In the genomic region with DNA sequence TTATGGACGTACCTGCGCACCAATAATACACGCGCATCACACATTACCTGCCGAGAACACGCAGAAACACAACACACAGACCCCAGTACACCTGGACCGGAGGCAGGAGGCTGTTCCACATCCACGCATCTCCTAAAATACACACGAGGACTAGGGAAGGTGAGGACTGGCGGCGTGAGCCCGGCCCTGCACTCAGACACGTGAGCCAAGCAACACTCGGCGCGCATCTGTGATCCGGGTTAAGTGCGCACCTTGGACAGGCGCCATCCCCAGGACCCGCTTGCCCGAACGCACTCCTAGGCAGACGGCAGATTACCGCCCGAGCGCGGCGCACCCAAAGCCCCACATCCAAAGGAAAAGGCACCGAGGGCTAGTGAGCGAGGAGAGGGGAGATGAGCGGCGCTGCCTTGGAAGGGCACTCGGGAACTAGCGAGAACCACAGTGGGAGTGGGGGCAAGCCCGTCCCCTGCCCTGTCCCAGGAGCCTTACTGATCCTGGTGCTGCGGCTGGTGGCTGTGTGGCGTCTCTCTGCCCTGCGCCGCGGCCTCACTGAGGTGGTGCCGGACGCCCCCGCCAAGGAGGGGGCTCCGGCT, we compare ENCODE assay signal across 8 cellular contexts. TPM values are rescaled to one million over a fixed set of nuclear protein-coding genes. Genes with fewer than 3 reads are reported as not detected.
DNase-seq lines count a peak whose midpoint lies in the region; ATAC-seq and TF ChIP-seq lines count a peak whose summit lies in the region.

No MANE protein-coding gene starts in this region.

- H3K27me3 ChIP-seq in KMS-11 (ENCODE audit: insufficient read depth, low read depth) (peaks cover 19% of the 10 kb centered on the region; the same call in 1 of the 2 replicates), HAP-1 (ENCODE audit: low read depth) (no peaks in the 10 kb centered on the region; the same call in 1 of the 2 replicates)

- DNase-seq in CD14-positive monocyte (ENCODE audit: low spot score) (no peak), fibroblast of villous mesenchyme (ENCODE audit: low read depth) (peak; percentile 11), neural crest cell (ENCODE audit: low read depth, low spot score) (peak; percentile 20), HAP-1 (ENCODE audit: low spot score in 2 of 2) (no peak), HuH-7.5 (ENCODE audit: low spot score) (no peak)
- no peak for DNase-seq in activated CD8-positive, alpha-beta memory T cell treated with anti-CD3 and anti-CD28 coated beads, Interleukin-2, amount 10 ng/mL, durations not matched to agents 7 days and 5 days

- H3K4me1 ChIP-seq in KMS-11 (ENCODE audit: low read depth, poor library complexity, severe bottlenecking) (no peaks in the 10 kb centered on the region), HAP-1 (no peaks in the 10 kb centered on the region)

- H3K4me3 Mint-ChIP-seq in CD14-positive monocyte (peak overlapping the region; percentile 81 to 94), neural crest cell (peak overlapping the region; percentile 78)
- H3K4me3 Mint-ChIP-seq in activated CD8-positive, alpha-beta memory T cell treated with anti-CD3 and anti-CD28 coated beads, Interleukin-2, amount 10 ng/mL, durations not matched to agents 7 days and 5 days = peak overlapping the region; percentile 68

- H3K36me3 ChIP-seq in KMS-11 (ENCODE audit: insufficient read depth) (no peaks in the 10 kb centered on the region), HAP-1 (replicated peaks) (no peaks in the 10 kb centered on the region)

- H3K9me3 Mint-ChIP-seq in CD14-positive monocyte (peaks cover 5 to 22% (median 12%) of the 10 kb centered on the region in 7 donors), neural crest cell (peaks cover 5% of the 10 kb centered on the region)
- H3K9me3 Mint-ChIP-seq in activated CD8-positive, alpha-beta memory T cell treated with anti-CD3 and anti-CD28 coated beads, Interleukin-2, amount 10 ng/mL, durations not matched to agents 7 days and 5 days (ENCODE audit: low read depth) = no peaks in the 10 kb centered on the region

- no peaks in the 10 kb centered on the region for H3K79me2 ChIP-seq in KMS-11 (ENCODE audit: insufficient read depth, low read depth)

- peak overlapping the region in 1 of 7 donors; percentile 50 for H3K27ac Mint-ChIP-seq in CD14-positive monocyte
- H3K27ac Mint-ChIP-seq in activated CD8-positive, alpha-beta memory T cell treated with anti-CD3 and anti-CD28 coated beads, Interleukin-2, amount 10 ng/mL, durations not matched to agents 7 days and 5 days = no peak overlapping the region
- no peak overlapping the region for H3K27ac Mint-ChIP-seq in neural crest cell (ENCODE audit: unreplicated experiment)

- peak overlapping the region; percentile 78 for H2AFZ ChIP-seq in KMS-11 (ENCODE audit: low read depth)

- CTCF ChIA-PET in activated CD8-positive, alpha-beta memory T cell treated with anti-CD3 and anti-CD28 coated beads, Interleukin-2, amount 10 ng/mL, durations not matched to agents 7 days and 5 days (lab: Charles Lee) = interaction anchor here (1.6 kb wide), 1 partner anchor 149 kb away, joined by 4 read pairs; no protein-coding TSS in a partner anchor

- H3K9ac ChIP-seq in KMS-11 = no peak overlapping the region; the same call in 1 of the 2 replicates

- H3K36me3 Mint-ChIP-seq in CD14-positive monocyte = peaks cover 6 to 8% of the 10 kb centered on the region in 2 donors
- peaks cover 3% of the 10 kb centered on the region for H3K36me3 Mint-ChIP-seq in activated CD8-positive, alpha-beta memory T cell treated with anti-CD3 and anti-CD28 coated beads, Interleukin-2, amount 10 ng/mL, durations not matched to agents 7 days and 5 days
- H3K36me3 Mint-ChIP-seq in neural crest cell (ENCODE audit: low read depth) = peaks cover 8% of the 10 kb centered on the region

- TF ChIP-seq CTCF in CD14-positive monocyte (IDR thresholded peaks at IDR 0.05) (no peak), KMS-11 (conservative IDR thresholded peaks at IDR 0.05; ENCODE audit: low read depth, low read length) (no peak), fibroblast of villous mesenchyme (IDR thresholded peaks at IDR 0.05; ENCODE audit: insufficient read depth, low read depth, low read length) (no peak), neural crest cell (conservative IDR thresholded peaks at IDR 0.05) (no peak)

- no peak overlapping the region for H3K27ac ChIP-seq in KMS-11

- intact Hi-C loops in CD14-positive monocyte (cut with micrococcal nuclease) = no loop called here

- H3K4me1 Mint-ChIP-seq in CD14-positive monocyte (peaks cover 26% of the 10 kb centered on the region), neural crest cell (peaks cover 13% of the 10 kb centered on the region)
- peaks cover 17% of the 10 kb centered on the region for H3K4me1 Mint-ChIP-seq in activated CD8-positive, alpha-beta memory T cell treated with anti-CD3 and anti-CD28 coated beads, Interleukin-2, amount 10 ng/mL, durations not matched to agents 7 days and 5 days

- H3K9me3 ChIP-seq in HAP-1 = no peaks in the 10 kb centered on the region

- peak; percentile 24 for ATAC-seq in GM19328 (IDR thresholded peaks at IDR 0.05; ENCODE audit: unreplicated experiment)
- ATAC-seq in activated CD8-positive, alpha-beta memory T cell treated with anti-CD3 and anti-CD28 coated beads, Interleukin-2, amount 10 ng/mL, durations not matched to agents 7 days and 5 days = peak; percentile 28

- in situ Hi-C loops in HAP-1 (cut with MboI; ENCODE audit: low sequenced_read_pairs) = no loop called here

- peak overlapping the region; percentile 66 for H3K4me2 ChIP-seq in KMS-11

- H3K27me3 Mint-ChIP-seq in CD14-positive monocyte (ENCODE audit: low read depth in 3 of 3) (peaks cover 49 to 60% (median 58%) of the 10 kb centered on the region in 3 donors), neural crest cell (ENCODE audit: low read depth) (peaks cover 72% of the 10 kb centered on the region)
- peaks cover 48% of the 10 kb centered on the region for H3K27me3 Mint-ChIP-seq in activated CD8-positive, alpha-beta memory T cell treated with anti-CD3 and anti-CD28 coated beads, Interleukin-2, amount 10 ng/mL, durations not matched to agents 7 days and 5 days

- no peaks in the 10 kb centered on the region for H4K20me1 ChIP-seq in KMS-11 (ENCODE audit: insufficient read depth)

- H3K4me3 ChIP-seq in KMS-11 (IDR thresholded peaks at IDR 0.05; ENCODE audit: insufficient read depth, low read depth, low read length) (no peak overlapping the region), fibroblast of villous mesenchyme (ENCODE audit: low read depth, low read length) (peak overlapping the region; percentile 56), HAP-1 (no peak overlapping the region)

RNA-seq across cellular contexts. Expression of gene GLS2, which starts 0.4 kb away (rescaled TPM):
- not detected for polyA plus RNA-seq in CD14-positive monocyte
- 1 to 10 TPM; 1.1 to 1.4 TPM for total RNA-seq in activated CD8-positive, alpha-beta memory T cell treated with anti-CD3 and anti-CD28 coated beads, Interleukin-2, amount 10 ng/mL, durations not matched to agents 7 days and 5 days
- under 0.01 TPM in 1 of 2 replicates, not detected in the other for total RNA-seq in fibroblast of villous mesenchyme
- total RNA-seq in neural crest cell = 0.30 and 0.35 TPM in 2 replicates

RNA-seq across cellular contexts. Expression of gene SPRYD4, which starts 19.2 kb away (rescaled TPM):
- 1 to 10 TPM; 1.3 to 1.4 TPM for polyA plus RNA-seq in CD14-positive monocyte
- total RNA-seq in activated CD8-positive, alpha-beta memory T cell treated with anti-CD3 and anti-CD28 coated beads, Interleukin-2, amount 10 ng/mL, durations not matched to agents 7 days and 5 days = 1 to 10 TPM; 3.4 to 3.7 TPM
- total RNA-seq in fibroblast of villous mesenchyme (2.3 and 3.0 TPM in 2 replicates), neural crest cell (4.9 and 5.1 TPM in 2 replicates)

RNA-seq across cellular contexts. Expression of gene MIP, which starts 33.1 kb away (rescaled TPM):
- not detected for polyA plus RNA-seq in CD14-positive monocyte
- not detected for total RNA-seq in activated CD8-positive, alpha-beta memory T cell treated with anti-CD3 and anti-CD28 coated beads, Interleukin-2, amount 10 ng/mL, durations not matched to agents 7 days and 5 days
- total RNA-seq in fibroblast of villous mesenchyme = not detected in 2 replicates
- not detected in 2 replicates for total RNA-seq in neural crest cell

RNA-seq across cellular contexts. Expression of gene RBMS2, which starts 34.1 kb away (rescaled TPM):
- polyA plus RNA-seq in CD14-positive monocyte = 1 to 10 TPM; 5.1 to 6.5 TPM
- 1 to 10 TPM; 9.3 to 10.0 TPM for total RNA-seq in activated CD8-positive, alpha-beta memory T cell treated with anti-CD3 and anti-CD28 coated beads, Interleukin-2, amount 10 ng/mL, durations not matched to agents 7 days and 5 days
- 21.9 and 32.8 TPM in 2 replicates for total RNA-seq in fibroblast of villous mesenchyme
- total RNA-seq in neural crest cell = 29.3 and 33.5 TPM in 2 replicates

RNA-seq across cellular contexts. Expression of gene TIMELESS, which starts 38.3 kb away (rescaled TPM):
- polyA plus RNA-seq in CD14-positive monocyte = 1 to 10 TPM; 1.5 TPM
- total RNA-seq in activated CD8-positive, alpha-beta memory T cell treated with anti-CD3 and anti-CD28 coated beads, Interleukin-2, amount 10 ng/mL, durations not matched to agents 7 days and 5 days = 10 to 100 TPM; 64.1 to 65.8 TPM
- total RNA-seq in fibroblast of villous mesenchyme = 7.1 and 7.8 TPM in 2 replicates
- total RNA-seq in neural crest cell = 108 and 110 TPM in 2 replicates

Comparison
In these comparisons a context has a peak if more than half of its experiments do, and no peak if none do; other contexts are left out.
1. DNase-seq: peak in fibroblast of villous mesenchyme (single experiment) and neural crest cell (single experiment); none in CD14-positive monocyte (single experiment), activated CD8-positive, alpha-beta memory T cell treated with anti-CD3 and anti-CD28 coated beads, Interleukin-2, amount 10 ng/mL, durations not matched to agents 7 days and 5 days (single experiment), HAP-1 (0 of 2) and HuH-7.5 (single experiment).
2. Peak in every context shown above with its lines, with median percentiles within 50 percentile points of each other: H3K4me3 Mint-ChIP-seq.